Comparison of ENCODE assay signal across 1 cellular context in genomic region chr11:34331329-34331728, GRCh38.
A peak's percentile ranks its signal among the peaks of the same experiment; 100 is the strongest.
TF ChIP-seq lines count a peak whose summit lies in the region.

No MANE protein-coding gene starts in this region.

TF ChIP-seq in SK-N-SH, 30 proteins besides CTCF, POLR2A, EP300 and RAD21 (continued from another document):
- TF ChIP-seq MAX (IDR thresholded peaks at IDR 0.05; ENCODE audit: low read depth), result peak; percentile 79
- no peak for TF ChIP-seq ZBTB33 (IDR thresholded peaks at IDR 0.05; ENCODE audit: borderline replicate concordance, low read depth)
- no peak for TF ChIP-seq MXI1 (IDR thresholded peaks at IDR 0.05; ENCODE audit: low read depth, low read length)
